ENCODE assay signal across 16 cellular contexts in genomic region chr10:59843733-59844132, GRCh38.
"Had no signal": no experiment of that assay in that cellular context is flagged by ENCODE, and none has a peak within 500 bp of the region (broad histone marks: within the 10 kb centered on the region; RNA-seq: fewer than 3 reads in every experiment).

No MANE protein-coding gene starts in this region.

- H3K27ac ChIP-seq: cardiac muscle cell, prostate gland, right lobe of liver had no signal

- H3K36me3 ChIP-seq: prostate gland had no signal

- H3K4me1 ChIP-seq: prostate gland, right lobe of liver had no signal

- FAIRE-seq: colon, kidney had no signal

- H3K27me3 ChIP-seq: cardiac muscle cell, right lobe of liver had no signal

- H3K4me3 ChIP-seq: cardiac muscle cell, prostate gland, right lobe of liver had no signal

- ATAC-seq: activated CD4-positive, alpha-beta T cell treated with anti-CD3 and anti-CD28 coated beads for 36 hours; activated CD8-positive, alpha-beta memory T cell treated with anti-CD3 and anti-CD28 coated beads, Interleukin-2, amount 10 ng/mL, durations not matched to agents 7 days and 5 days; esophagus mucosa; right lobe of liver; stimulated activated naive CD8-positive, alpha-beta T cell treated with anti-CD3 and anti-CD28 coated beads, Interleukin-15, Interleukin-2, amounts not matched to agents 100 U/mL and 50 U/mL, for 24 hours had no signal

- H3K9me3 ChIP-seq: prostate gland, right lobe of liver had no signal

- DNase-seq: activated CD4-positive, alpha-beta memory T cell treated with anti-CD3 and anti-CD28 coated beads for 36 hours; activated CD4-positive, alpha-beta T cell treated with anti-CD3 and anti-CD28 coated beads for 36 hours; activated CD8-positive, alpha-beta memory T cell treated with anti-CD3 and anti-CD28 coated beads, Interleukin-2, amount 10 ng/mL, durations not matched to agents 7 days and 5 days; activated naive CD4-positive, alpha-beta T cell treated with anti-CD3 and anti-CD28 coated beads, Interleukin-2, amount 50 U/mL, for 16 hours; activated T-cell treated with anti-CD3 and anti-CD28 coated beads, Interleukin-2, amount 50 U/mL, for 1 hour; hypothalamus; kidney; nephron progenitor cell; right lobe of liver; stimulated activated naive CD8-positive, alpha-beta T cell treated with anti-CD3 and anti-CD28 coated beads, Interleukin-15, Interleukin-2, amounts not matched to agents 100 U/mL and 50 U/mL, for 24 hours; T-helper 1 cell; T1000 had no signal
